Comparison of ENCODE assay signal across 1 cellular context in the genomic region with DNA sequence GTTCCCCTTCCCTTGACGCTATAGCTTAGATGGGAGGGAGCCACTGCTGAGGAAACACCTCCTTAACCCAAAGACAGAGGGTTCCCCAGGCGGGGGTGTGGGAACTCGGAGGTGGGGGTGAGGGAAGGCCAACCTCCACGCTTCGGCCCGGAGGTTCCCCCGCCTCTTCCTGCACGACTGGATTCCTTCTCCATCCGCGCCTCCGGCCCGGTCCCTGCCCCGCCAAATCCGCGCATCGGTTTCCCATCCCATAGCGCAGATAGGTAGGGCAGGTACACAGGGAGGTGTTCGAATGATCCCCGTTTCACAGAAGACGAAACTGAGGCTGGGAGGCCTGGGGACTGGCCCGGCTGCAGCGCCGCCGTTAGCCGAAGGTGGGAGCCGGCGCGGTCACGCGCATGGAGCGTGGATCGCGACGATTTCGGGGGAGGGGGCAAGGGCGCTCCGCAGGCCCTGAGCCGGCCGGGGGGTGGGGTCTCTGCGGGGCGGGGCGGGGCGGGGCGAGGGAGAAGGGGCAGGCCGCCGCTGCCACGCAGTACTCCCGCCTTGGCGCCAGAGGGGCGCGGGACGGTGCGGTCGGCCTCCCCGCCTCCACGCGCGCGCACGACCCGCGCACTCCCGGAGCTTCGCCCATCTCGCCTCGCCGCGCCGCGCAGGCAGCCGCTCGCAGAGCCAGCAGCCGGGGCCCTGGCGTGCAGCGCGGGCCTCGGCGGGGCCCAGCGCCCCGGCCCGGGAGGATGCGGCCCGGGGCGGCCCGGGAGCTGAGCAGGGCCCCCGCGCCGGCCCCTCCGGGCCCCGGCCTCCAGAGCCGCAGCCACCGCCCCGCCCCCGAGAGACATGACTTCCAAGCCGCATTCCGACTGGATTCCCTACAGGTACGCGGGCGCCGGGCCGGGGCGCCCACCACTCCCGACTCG.
TF ChIP-seq lines count a peak whose summit lies in the region.

A gene with protein sequence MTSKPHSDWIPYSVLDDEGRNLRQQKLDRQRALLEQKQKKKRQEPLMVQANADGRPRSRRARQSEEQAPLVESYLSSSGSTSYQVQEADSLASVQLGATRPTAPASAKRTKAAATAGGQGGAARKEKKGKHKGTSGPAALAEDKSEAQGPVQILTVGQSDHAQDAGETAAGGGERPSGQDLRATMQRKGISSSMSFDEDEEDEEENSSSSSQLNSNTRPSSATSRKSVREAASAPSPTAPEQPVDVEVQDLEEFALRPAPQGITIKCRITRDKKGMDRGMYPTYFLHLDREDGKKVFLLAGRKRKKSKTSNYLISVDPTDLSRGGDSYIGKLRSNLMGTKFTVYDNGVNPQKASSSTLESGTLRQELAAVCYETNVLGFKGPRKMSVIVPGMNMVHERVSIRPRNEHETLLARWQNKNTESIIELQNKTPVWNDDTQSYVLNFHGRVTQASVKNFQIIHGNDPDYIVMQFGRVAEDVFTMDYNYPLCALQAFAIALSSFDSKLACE (plus strand): TSS at position 538 of the 917 bp plus-strand sequence. CDS start 300 bp downstream, at position 838.

TF ChIP-seq in HepG2, 621 proteins besides CTCF, POLR2A, EP300 and RAD21 (continued from another document):
- TF ChIP-seq, protein P1, sequence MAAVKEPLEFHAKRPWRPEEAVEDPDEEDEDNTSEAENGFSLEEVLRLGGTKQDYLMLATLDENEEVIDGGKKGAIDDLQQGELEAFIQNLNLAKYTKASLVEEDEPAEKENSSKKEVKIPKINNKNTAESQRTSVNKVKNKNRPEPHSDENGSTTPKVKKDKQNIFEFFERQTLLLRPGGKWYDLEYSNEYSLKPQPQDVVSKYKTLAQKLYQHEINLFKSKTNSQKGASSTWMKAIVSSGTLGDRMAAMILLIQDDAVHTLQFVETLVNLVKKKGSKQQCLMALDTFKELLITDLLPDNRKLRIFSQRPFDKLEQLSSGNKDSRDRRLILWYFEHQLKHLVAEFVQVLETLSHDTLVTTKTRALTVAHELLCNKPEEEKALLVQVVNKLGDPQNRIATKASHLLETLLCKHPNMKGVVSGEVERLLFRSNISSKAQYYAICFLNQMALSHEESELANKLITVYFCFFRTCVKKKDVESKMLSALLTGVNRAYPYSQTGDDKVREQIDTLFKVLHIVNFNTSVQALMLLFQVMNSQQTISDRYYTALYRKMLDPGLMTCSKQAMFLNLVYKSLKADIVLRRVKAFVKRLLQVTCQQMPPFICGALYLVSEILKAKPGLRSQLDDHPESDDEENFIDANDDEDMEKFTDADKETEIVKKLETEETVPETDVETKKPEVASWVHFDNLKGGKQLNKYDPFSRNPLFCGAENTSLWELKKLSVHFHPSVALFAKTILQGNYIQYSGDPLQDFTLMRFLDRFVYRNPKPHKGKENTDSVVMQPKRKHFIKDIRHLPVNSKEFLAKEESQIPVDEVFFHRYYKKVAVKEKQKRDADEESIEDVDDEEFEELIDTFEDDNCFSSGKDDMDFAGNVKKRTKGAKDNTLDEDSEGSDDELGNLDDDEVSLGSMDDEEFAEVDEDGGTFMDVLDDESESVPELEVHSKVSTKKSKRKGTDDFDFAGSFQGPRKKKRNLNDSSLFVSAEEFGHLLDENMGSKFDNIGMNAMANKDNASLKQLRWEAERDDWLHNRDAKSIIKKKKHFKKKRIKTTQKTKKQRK (IDR thresholded peaks at IDR 0.05; ENCODE audit: low read length) = no peak
- TF ChIP-seq TBP (CRISPR knock-in tag; IDR thresholded peaks at IDR 0.05) (no peak), AGO2 (optimal IDR thresholded peaks at IDR 0.05; ENCODE audit: low read depth, low read length) (no peak), POGZ (CRISPR knock-in tag; IDR thresholded peaks at IDR 0.05) (no peak), ZNF335 (CRISPR knock-in tag; IDR thresholded peaks at IDR 0.05) (no peak), ZMYM3 (CRISPR knock-in tag; IDR thresholded peaks at IDR 0.05) (peak; percentile 83), ZNF883 (CRISPR knock-in tag; IDR thresholded peaks at IDR 0.05; ENCODE audit: not compliant biosample characterization) (no peak), MIXL1 (CRISPR knock-in tag; IDR thresholded peaks at IDR 0.05) (no peak), RFXAP (CRISPR knock-in tag; IDR thresholded peaks at IDR 0.05; ENCODE audit: borderline replicate concordance) (no peak), XBP1 (CRISPR knock-in tag; IDR thresholded peaks at IDR 0.05) (no peak), GABPB1 (CRISPR knock-in tag; IDR thresholded peaks at IDR 0.05) (0 out of 2 replicates have a peak, but pooled peaks have one; percentile 27), MYNN (CRISPR knock-in tag; IDR thresholded peaks at IDR 0.05; ENCODE audit: low read depth) (no peak), GLI4 (CRISPR knock-in tag; IDR thresholded peaks at IDR 0.05; ENCODE audit: borderline replicate concordance) (no peak), ZNF629 (CRISPR knock-in tag; conservative IDR thresholded peaks at IDR 0.05) (peak; percentile 93), ZNF7 (CRISPR knock-in tag; IDR thresholded peaks at IDR 0.05) (no peak), PHF21A (CRISPR knock-in tag; IDR thresholded peaks at IDR 0.05) (no peak), HCFC1 (IDR thresholded peaks at IDR 0.05; ENCODE audit: low read depth, low read length) (no peak), ZC3H13 (CRISPR knock-in tag; IDR thresholded peaks at IDR 0.05) (no peak), ZSCAN9 (CRISPR knock-in tag; IDR thresholded peaks at IDR 0.05; ENCODE audit: borderline replicate concordance) (no peak), RBFOX2 (IDR thresholded peaks at IDR 0.05; ENCODE audit: low read depth, low read length) (no peak), MYC (CRISPR knock-in tag; IDR thresholded peaks at IDR 0.05; ENCODE audit: borderline replicate concordance) (no peak), MTA1 (CRISPR knock-in tag; IDR thresholded peaks at IDR 0.05; ENCODE audit: borderline replicate concordance) (0 out of 2 replicates have a peak, but pooled peaks have one; percentile 14), ETV6 (CRISPR knock-in tag; conservative IDR thresholded peaks at IDR 0.05) (no peak)
- TF ChIP-seq, protein P2, sequence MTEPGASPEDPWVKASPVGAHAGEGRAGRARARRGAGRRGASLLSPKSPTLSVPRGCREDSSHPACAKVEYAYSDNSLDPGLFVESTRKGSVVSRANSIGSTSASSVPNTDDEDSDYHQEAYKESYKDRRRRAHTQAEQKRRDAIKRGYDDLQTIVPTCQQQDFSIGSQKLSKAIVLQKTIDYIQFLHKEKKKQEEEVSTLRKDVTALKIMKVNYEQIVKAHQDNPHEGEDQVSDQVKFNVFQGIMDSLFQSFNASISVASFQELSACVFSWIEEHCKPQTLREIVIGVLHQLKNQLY (CRISPR knock-in tag; IDR thresholded peaks at IDR 0.05) = 0 out of 2 replicates have a peak, but pooled peaks have one; percentile 18
- TF ChIP-seq, protein P3, sequence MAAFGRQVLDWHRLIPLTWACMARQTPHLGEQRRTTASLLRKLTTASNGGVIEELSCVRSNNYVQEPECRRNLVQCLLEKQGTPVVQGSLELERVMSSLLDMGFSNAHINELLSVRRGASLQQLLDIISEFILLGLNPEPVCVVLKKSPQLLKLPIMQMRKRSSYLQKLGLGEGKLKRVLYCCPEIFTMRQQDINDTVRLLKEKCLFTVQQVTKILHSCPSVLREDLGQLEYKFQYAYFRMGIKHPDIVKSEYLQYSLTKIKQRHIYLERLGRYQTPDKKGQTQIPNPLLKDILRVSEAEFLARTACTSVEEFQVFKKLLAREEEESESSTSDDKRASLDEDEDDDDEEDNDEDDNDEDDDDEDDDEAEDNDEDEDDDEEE (CRISPR knock-in tag; IDR thresholded peaks at IDR 0.05) = no peak
- TF ChIP-seq, protein P4, sequence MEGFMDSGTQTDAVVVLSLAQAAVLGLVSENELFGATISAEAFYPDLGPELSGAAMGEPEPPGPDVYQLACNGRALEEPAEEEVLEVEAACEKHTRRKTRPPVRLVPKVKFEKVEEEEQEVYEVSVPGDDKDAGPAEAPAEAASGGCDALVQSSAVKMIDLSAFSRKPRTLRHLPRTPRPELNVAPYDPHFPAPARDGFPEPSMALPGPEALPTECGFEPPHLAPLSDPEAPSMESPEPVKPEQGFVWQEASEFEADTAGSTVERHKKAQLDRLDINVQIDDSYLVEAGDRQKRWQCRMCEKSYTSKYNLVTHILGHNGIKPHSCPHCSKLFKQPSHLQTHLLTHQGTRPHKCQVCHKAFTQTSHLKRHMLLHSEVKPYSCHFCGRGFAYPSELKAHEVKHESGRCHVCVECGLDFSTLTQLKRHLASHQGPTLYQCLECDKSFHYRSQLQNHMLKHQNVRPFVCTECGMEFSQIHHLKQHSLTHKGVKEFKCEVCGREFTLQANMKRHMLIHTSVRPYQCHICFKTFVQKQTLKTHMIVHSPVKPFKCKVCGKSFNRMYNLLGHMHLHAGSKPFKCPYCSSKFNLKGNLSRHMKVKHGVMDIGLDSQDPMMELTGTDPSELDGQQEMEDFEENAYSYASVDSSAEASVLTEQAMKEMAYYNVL (CRISPR knock-in tag; IDR thresholded peaks at IDR 0.05; ENCODE audit: borderline replicate concordance) = no peak
- TF ChIP-seq, protein P5, sequence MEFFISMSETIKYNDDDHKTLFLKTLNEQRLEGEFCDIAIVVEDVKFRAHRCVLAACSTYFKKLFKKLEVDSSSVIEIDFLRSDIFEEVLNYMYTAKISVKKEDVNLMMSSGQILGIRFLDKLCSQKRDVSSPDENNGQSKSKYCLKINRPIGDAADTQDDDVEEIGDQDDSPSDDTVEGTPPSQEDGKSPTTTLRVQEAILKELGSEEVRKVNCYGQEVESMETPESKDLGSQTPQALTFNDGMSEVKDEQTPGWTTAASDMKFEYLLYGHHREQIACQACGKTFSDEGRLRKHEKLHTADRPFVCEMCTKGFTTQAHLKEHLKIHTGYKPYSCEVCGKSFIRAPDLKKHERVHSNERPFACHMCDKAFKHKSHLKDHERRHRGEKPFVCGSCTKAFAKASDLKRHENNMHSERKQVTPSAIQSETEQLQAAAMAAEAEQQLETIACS (CRISPR knock-in tag; IDR thresholded peaks at IDR 0.05) = peak; percentile 77
- TF ChIP-seq, protein P6, sequence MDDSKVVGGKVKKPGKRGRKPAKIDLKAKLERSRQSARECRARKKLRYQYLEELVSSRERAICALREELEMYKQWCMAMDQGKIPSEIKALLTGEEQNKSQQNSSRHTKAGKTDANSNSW (CRISPR knock-in tag; IDR thresholded peaks at IDR 0.05; ENCODE audit: borderline replicate concordance) = no peak
TF ChIP-seq in HepG2: peak in this region for 7.
